ENCODE assay signal across 1 cellular context in genomic region chr13:79915386-79915785, GRCh38.
A peak's percentile ranks its signal among the peaks of the same experiment; 100 is the strongest.
TF ChIP-seq lines count a peak whose summit lies in the region.

No MANE protein-coding gene starts in this region.

TF ChIP-seq in SK-N-SH treated with all-trans-retinoic acid at 6 μM for 48 hours, 23 proteins besides CTCF, POLR2A, EP300 and RAD21 (continued from another document):
- TF ChIP-seq TSHZ2 (CRISPR knock-in tag; IDR thresholded peaks at IDR 0.05) (0 out of 2 replicates have a peak, but pooled peaks have one; percentile 25), TCF4 (CRISPR knock-in tag; IDR thresholded peaks at IDR 0.05; ENCODE audit: borderline replicate concordance) (peak; percentile 84; the same call in 1 of the 2 replicates)
